ENCODE assay signal across 26 cellular contexts in genomic region chr5:107385701-107386100, GRCh38.
"Had no signal": no experiment of that assay in that cellular context is flagged by ENCODE, and none has a peak within 500 bp of the region (broad histone marks: within the 10 kb centered on the region; RNA-seq: fewer than 3 reads in every experiment).

No MANE protein-coding gene starts in this region.

- H3K4me1 ChIP-seq: right lobe of liver, thyroid gland had no signal

- H3K4me3 ChIP-seq: esophagus squamous epithelium, left ventricle myocardium inferior, lower lobe of right lung, mucosa of descending colon, pancreas, right lobe of liver, stomach, thyroid gland, vagina had no signal

- H3K36me3 ChIP-seq: esophagus squamous epithelium, left ventricle myocardium inferior, lower lobe of right lung, neutrophil, pancreas, right lobe of liver, stomach, thyroid gland, vagina had no signal

- H3K27ac ChIP-seq: esophagus squamous epithelium, left ventricle myocardium inferior, lower lobe of right lung, neutrophil, pancreas, right lobe of liver, stomach, thyroid gland, vagina had no signal

- ATAC-seq: effector memory CD8-positive, alpha-beta T cell; left colon; lower lobe of right lung; mucosa of descending colon; pancreas; right lobe of liver; stimulated activated effector memory CD8-positive, alpha-beta T cell treated with anti-CD3 and anti-CD28 coated beads, Interleukin-12 subunit alpha, Interleukin-12 subunit beta, amount 100 ng/mL, for 72 hours had no signal

- DNase-seq: cortex of kidney; effector memory CD8-positive, alpha-beta T cell; erythroblast; esophagus squamous epithelium; foreskin melanocyte; hypothalamus; immature natural killer cell; islet precursor cell; kidney glomerular epithelial cell; left colon; left ventricle myocardium inferior; lower lobe of right lung; mucosa of descending colon; naive B cell; pancreas; retina; right lobe of liver; stimulated activated CD4-positive, alpha-beta T cell treated with anti-CD3 and anti-CD28 coated beads, Interleukin-2, amount 100 ng/mL, for 24 hours; stimulated activated CD4-positive, alpha-beta T cell treated with anti-CD3 and anti-CD28 coated beads, Interleukin-4, amount 100 ng/mL, for 24 hours; stimulated activated naive CD4-positive, alpha-beta T cell treated with Interleukin-2 at 50 U/mL for 16 hours; stomach; thyroid gland had no signal

- H3K27me3 ChIP-seq: esophagus squamous epithelium, neutrophil, pancreas, right lobe of liver, stomach, thyroid gland, vagina had no signal

- FAIRE-seq: endometrium, pancreas had no signal

- H3K9me3 ChIP-seq: esophagus squamous epithelium, left ventricle myocardium inferior, lower lobe of right lung, mucosa of descending colon, neutrophil, pancreas, right lobe of liver, stomach, thyroid gland, vagina had no signal
